ENCODE assay signal across 16 cellular contexts in genomic region chr2:105257981-105258380, GRCh38. TPM values are rescaled to one million over a fixed set of nuclear protein-coding genes. Genes with fewer than 3 reads are reported as not detected.
DNase-seq lines count a peak whose midpoint lies in the region; ATAC-seq, FAIRE-seq and TF ChIP-seq lines count a peak whose summit lies in the region.
"Had no signal": no experiment of that assay in that cellular context is flagged by ENCODE, and none has a peak within 500 bp of the region (broad histone marks: within the 10 kb centered on the region; RNA-seq: fewer than 3 reads in every experiment).

No MANE protein-coding gene starts in this region.

- DNase-seq in GM03348 (ENCODE audit: low spot score) (peak; percentile 64), RKO (ENCODE audit: low spot score) (peak; percentile 30), foreskin fibroblast (peak; percentile 47 to 64), HTR-8/SVneo (ENCODE audit: insufficient read length, low spot score) (no peak), aorta (no peak), nucleus accumbens (lab: John Stamatoyannopoulos, UW) (no peak)
- DNase-seq in stimulated activated CD8-positive, alpha-beta memory T cell treated with anti-CD3 and anti-CD28 coated beads, Interleukin-4, amount 100 ng/mL, for 48 hours = no peak
- DNase-seq: NCI-H1092 treated with DMSO at 0.1 percent for 48 hours, NCI-H1694, NCI-H2107, Peyer's patch, SIG-M5 had no signal

- no peak for FAIRE-seq in HTR-8/SVneo (lab: Jason Lieb, UNC)
- FAIRE-seq: GM12891 had no signal

- H3K9me3 ChIP-seq in aorta (ENCODE audit: control insufficient read depth, low read length) = no peaks in the 10 kb centered on the region
- H3K9me3 ChIP-seq: BLaER1 treated with 17β-estradiol and CSF1 and Interleukin-3, amounts not matched to agents 10 nM and 100 nM; Peyer's patch had no signal

- intact Hi-C loops in aorta (cut with DNase I) = no loop called here

- no peak for ATAC-seq in aorta (ENCODE audit: low FRiP score)
- ATAC-seq: HCT116 had no signal

- TF ChIP-seq CTCF in foreskin fibroblast (IDR thresholded peaks at IDR 0.05; ENCODE audit: low read depth, low read length) = no peak

- H3K27ac ChIP-seq in aorta (ENCODE audit: low read depth in 1 of 2, low read length in 2 of 2) = no peak overlapping the region
- H3K27ac ChIP-seq: BLaER1 treated with 17β-estradiol and CSF1 and Interleukin-3, amounts not matched to agents 10 nM and 100 nM; Peyer's patch had no signal

- H3K36me3 ChIP-seq in aorta (ENCODE audit: control insufficient read depth in 1 of 2, insufficient read depth in 2 of 2, low read length in 1 of 2) = no peaks in the 10 kb centered on the region
- H3K36me3 ChIP-seq: Peyer's patch had no signal

- WGBS in aorta, 2 donors = 87 to 90% methylated on average over 3 of the region's 3 CpGs

- no peaks in the 10 kb centered on the region for H3K27me3 ChIP-seq in aorta (ENCODE audit: control insufficient read depth in 1 of 2, insufficient read depth in 2 of 2, low read length in 1 of 2)
- H3K27me3 ChIP-seq: BLaER1 treated with 17β-estradiol and CSF1 and Interleukin-3, amounts not matched to agents 10 nM and 100 nM; Peyer's patch had no signal

- H3K4me3 ChIP-seq in foreskin fibroblast (ENCODE audit: low read depth in 1 of 2, low read length in 2 of 2) = no peak overlapping the region
- no peak overlapping the region for H3K4me3 ChIP-seq in aorta (ENCODE audit: low read length in 2 of 2)
- H3K4me3 ChIP-seq: BLaER1 treated with 17β-estradiol and CSF1 and Interleukin-3, amounts not matched to agents 10 nM and 100 nM; Peyer's patch had no signal

- H3K4me1 ChIP-seq in aorta (ENCODE audit: control insufficient read depth in 1 of 2, insufficient read depth in 2 of 2, low read length in 2 of 2) = no peaks in the 10 kb centered on the region
- H3K4me1 ChIP-seq: Peyer's patch had no signal

RNA-seq across cellular contexts. Expression of gene GPR45, which starts 16.4 kb away (rescaled TPM):
- total RNA-seq in aorta = not detected
- polyA plus RNA-seq in aorta = under 1 TPM in 1 of 2 donors, not detected in 1; 0.31 TPM
- total RNA-seq: HT1080, Peyer's patch had no signal

Comparison
In these comparisons a context has a peak if more than half of its experiments do, and no peak if none do; other contexts are left out.
1. DNase-seq: peak in GM03348 (single experiment), RKO (single experiment) and foreskin fibroblast (2 of 2); none in HTR-8/SVneo (single experiment), aorta (0 of 2), nucleus accumbens (0 of 56) and stimulated activated CD8-positive, alpha-beta memory T cell treated with anti-CD3 and anti-CD28 coated beads, Interleukin-4, amount 100 ng/mL, for 48 hours (single experiment).